Comparison of ENCODE assay signal across 21 cellular contexts in the genomic region with DNA sequence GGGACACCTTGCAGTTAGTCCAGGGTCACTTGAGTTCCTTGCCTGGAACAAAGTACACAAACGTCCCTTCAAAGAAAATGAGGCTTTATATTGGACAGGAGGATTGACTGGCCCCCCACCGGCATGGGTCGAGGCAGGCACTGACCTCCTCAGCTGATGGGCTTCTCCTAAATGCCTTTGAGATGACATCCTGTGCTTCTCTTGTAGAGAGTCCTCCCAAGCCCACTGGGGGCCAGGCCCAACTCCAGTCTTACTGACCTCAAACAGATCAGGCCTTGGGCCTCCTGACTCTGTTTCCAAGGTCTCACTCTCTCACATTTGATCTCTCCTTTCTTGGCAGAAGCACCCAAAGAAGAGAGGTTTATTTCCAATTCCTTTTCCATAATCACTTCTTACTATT.
"Had no signal": no experiment of that assay in that cellular context is flagged by ENCODE, and none has a peak within 500 bp of the region (broad histone marks: within the 10 kb centered on the region; RNA-seq: fewer than 3 reads in every experiment).

No MANE protein-coding gene starts in this region.

- H3K36me3 Mint-ChIP-seq: immature natural killer cell had no signal

- H3K36me3 ChIP-seq: esophagus muscularis mucosa, gastroesophageal sphincter, heart left ventricle, lower lobe of right lung had no signal

- H3K4me3 Mint-ChIP-seq: effector memory CD8-positive, alpha-beta T cell; immature natural killer cell had no signal

- H3K9me3 Mint-ChIP-seq: effector memory CD8-positive, alpha-beta T cell; immature natural killer cell had no signal

- H3K4me1 Mint-ChIP-seq: immature natural killer cell had no signal

- H3K4me2 ChIP-seq: hepatocyte had no signal

- H3K27ac ChIP-seq: coronary artery, dorsolateral prefrontal cortex, esophagus muscularis mucosa, foreskin keratinocyte, gastroesophageal sphincter, heart left ventricle, hepatocyte, lower lobe of right lung had no signal

- H3K4me1 ChIP-seq: foreskin keratinocyte, gastroesophageal sphincter, lower lobe of right lung had no signal

- H3K27ac Mint-ChIP-seq: effector memory CD8-positive, alpha-beta T cell; immature natural killer cell had no signal

- H3K4me3 ChIP-seq: coronary artery, dorsolateral prefrontal cortex, esophagus muscularis mucosa, gastroesophageal sphincter, heart left ventricle, hepatocyte, lower lobe of right lung had no signal

- ATAC-seq: effector memory CD8-positive, alpha-beta T cell; foreskin keratinocyte; gastroesophageal sphincter; heart left ventricle; left colon; left lobe of liver; left ventricle myocardium superior; lower lobe of right lung had no signal

- H2AFZ ChIP-seq: hepatocyte had no signal

- H3K79me2 ChIP-seq: hepatocyte had no signal

- H3K27me3 ChIP-seq: esophagus muscularis mucosa, foreskin keratinocyte, hepatocyte had no signal

- DNase-seq: dermis blood vessel endothelial cell; dorsolateral prefrontal cortex; effector CD8-positive, alpha-beta T cell; effector memory CD8-positive, alpha-beta T cell; foreskin keratinocyte; heart left ventricle; hypothalamus; immature natural killer cell; islet precursor cell; kidney; kidney glomerular epithelial cell; left colon; left ventricle myocardium superior; lower lobe of right lung; mesenchymal stem cell; midbrain had no signal

- H3K9me3 ChIP-seq: esophagus muscularis mucosa, gastroesophageal sphincter, heart left ventricle, lower lobe of right lung had no signal
